11 cellular contexts compared by ENCODE assay signal in genomic region chr4:154406022-154406835, GRCh38.
DNase-seq lines count a peak whose midpoint lies in the region; ATAC-seq and TF ChIP-seq lines count a peak whose summit lies in the region.
"Had no signal": no experiment of that assay in that cellular context is flagged by ENCODE, and none has a peak within 500 bp of the region (broad histone marks: within the 10 kb centered on the region; RNA-seq: fewer than 3 reads in every experiment).

No MANE protein-coding gene starts in this region.

- TF ChIP-seq CTCF in osteoblast (IDR thresholded peaks at IDR 0.05; ENCODE audit: extremely low read depth, low read depth, low read length), result no peak
- no peak for TF ChIP-seq CTCF in CD14-positive monocyte (IDR thresholded peaks at IDR 0.05)

- no peaks in the 10 kb centered on the region for H3K79me2 ChIP-seq in osteoblast (ENCODE audit: insufficient read depth, low read length)

- intact Hi-C loops in naive thymus-derived CD4-positive, alpha-beta T cell (cut with micrococcal nuclease), result no loop called here
- intact Hi-C loops in CD14-positive monocyte (cut with micrococcal nuclease), result no loop called here

- no peak for DNase-seq in naive thymus-derived CD4-positive, alpha-beta T cell
- no peak for DNase-seq in osteoblast (ENCODE audit: insufficient read length, low spot score, missing footprints)
- DNase-seq in COR-L47 (lab: John Stamatoyannopoulos, UW), result no peak
- DNase-seq in CD14-positive monocyte (ENCODE audit: low spot score), result no peak
- DNase-seq in stimulated activated effector memory CD8-positive, alpha-beta T cell treated with anti-CD3 and anti-CD28 coated beads, Interleukin-12 subunit alpha, Interleukin-12 subunit beta, amount 100 ng/mL, for 72 hours (ENCODE audit: low spot score in 2 of 2), result no peak
- DNase-seq: activated naive CD4-positive, alpha-beta T cell treated with anti-CD3 and anti-CD28 coated beads for 36 hours had no signal

- H3K4me2 ChIP-seq in osteoblast (ENCODE audit: insufficient read depth, low read length), result no peak overlapping the region
- H3K4me2 ChIP-seq: GM23338 had no signal

- CTCF ChIA-PET in naive thymus-derived CD4-positive, alpha-beta T cell (lab: Charles Lee), result no interaction called here

- POLR2A ChIA-PET in naive thymus-derived CD4-positive, alpha-beta T cell (lab: Charles Lee), result no interaction called here

- H3K27me3 ChIP-seq in naive thymus-derived CD4-positive, alpha-beta T cell (ENCODE audit: control insufficient read depth in 2 of 2, insufficient read depth in 2 of 2, low read length in 2 of 2), result no peaks in the 10 kb centered on the region
- H3K27me3 ChIP-seq in osteoblast (ENCODE audit: insufficient read depth, low read length), result no peaks in the 10 kb centered on the region

- H3K4me1 ChIP-seq in naive thymus-derived CD4-positive, alpha-beta T cell (ENCODE audit: control insufficient read depth in 2 of 2, insufficient read depth in 2 of 2, low read length in 2 of 2), result no peaks in the 10 kb centered on the region
- no peaks in the 10 kb centered on the region for H3K4me1 ChIP-seq in osteoblast (ENCODE audit: insufficient read depth, low read length)

- peaks cover 0 to 7% (median 7%) of the 10 kb centered on the region in 7 donors for H3K4me1 Mint-ChIP-seq in naive thymus-derived CD4-positive, alpha-beta T cell
- H3K4me1 Mint-ChIP-seq in CD14-positive monocyte, result no peaks in the 10 kb centered on the region
- H3K4me1 Mint-ChIP-seq in stimulated activated effector memory CD8-positive, alpha-beta T cell treated with anti-CD3 and anti-CD28 coated beads, Interleukin-12 subunit alpha, Interleukin-12 subunit beta, amount 100 ng/mL, for 72 hours, result no peaks in the 10 kb centered on the region

- H3K4me3 Mint-ChIP-seq in naive thymus-derived CD4-positive, alpha-beta T cell, result peak overlapping the region in 1 of 10 donors; percentile 5
- H3K4me3 Mint-ChIP-seq in CD14-positive monocyte, result no peak overlapping the region
- no peak overlapping the region for H3K4me3 Mint-ChIP-seq in stimulated activated effector memory CD8-positive, alpha-beta T cell treated with anti-CD3 and anti-CD28 coated beads, Interleukin-12 subunit alpha, Interleukin-12 subunit beta, amount 100 ng/mL, for 72 hours
- H3K4me3 Mint-ChIP-seq: activated naive CD4-positive, alpha-beta T cell treated with anti-CD3 and anti-CD28 coated beads for 36 hours; dendritic cell treated with granulocyte-macrophage colony-stimulating factor and Interleukin-4, amounts not matched to agents 40 ng/mL and 50 ng/mL, for 4 days; GM23338 had no signal

- peak; percentile 85 for ATAC-seq in GM18907 (IDR thresholded peaks at IDR 0.05; ENCODE audit: unreplicated experiment)
- ATAC-seq in HG02588 (IDR thresholded peaks at IDR 0.05; ENCODE audit: unreplicated experiment), result peak; percentile 97
- ATAC-seq in HG03565 (IDR thresholded peaks at IDR 0.05; ENCODE audit: unreplicated experiment), result peak; percentile 99
- ATAC-seq in naive thymus-derived CD4-positive, alpha-beta T cell, result peak; percentile 40
- no peak for ATAC-seq in stimulated activated effector memory CD8-positive, alpha-beta T cell treated with anti-CD3 and anti-CD28 coated beads, Interleukin-12 subunit alpha, Interleukin-12 subunit beta, amount 100 ng/mL, for 72 hours
- ATAC-seq: GM23338 had no signal

- H4K20me1 ChIP-seq in osteoblast (ENCODE audit: insufficient read depth, low read length), result no peaks in the 10 kb centered on the region

- H3K36me3 ChIP-seq in naive thymus-derived CD4-positive, alpha-beta T cell (ENCODE audit: control insufficient read depth in 2 of 3, insufficient read depth in 3 of 3, low read length in 3 of 3), result no peaks in the 10 kb centered on the region
- no peaks in the 10 kb centered on the region for H3K36me3 ChIP-seq in osteoblast (ENCODE audit: insufficient read depth, low read length)

- no peak overlapping the region for H3K27ac ChIP-seq in naive thymus-derived CD4-positive, alpha-beta T cell (ENCODE audit: low read depth, low read length)
- no peak overlapping the region for H3K27ac ChIP-seq in osteoblast (ENCODE audit: low read depth, low read length)

- H3K27me3 Mint-ChIP-seq in naive thymus-derived CD4-positive, alpha-beta T cell, result peaks cover 9 to 35% (median 27%) of the 10 kb centered on the region in 5 donors
- peaks cover 0 to 7% (median 4%) of the 10 kb centered on the region in 3 donors for H3K27me3 Mint-ChIP-seq in CD14-positive monocyte (ENCODE audit: low read depth in 3 of 3)

- no peak overlapping the region for H3K27ac Mint-ChIP-seq in naive thymus-derived CD4-positive, alpha-beta T cell
- H3K27ac Mint-ChIP-seq in CD14-positive monocyte, result no peak overlapping the region
- no peak overlapping the region for H3K27ac Mint-ChIP-seq in stimulated activated effector memory CD8-positive, alpha-beta T cell treated with anti-CD3 and anti-CD28 coated beads, Interleukin-12 subunit alpha, Interleukin-12 subunit beta, amount 100 ng/mL, for 72 hours
- H3K27ac Mint-ChIP-seq: activated naive CD4-positive, alpha-beta T cell treated with anti-CD3 and anti-CD28 coated beads for 36 hours; dendritic cell treated with granulocyte-macrophage colony-stimulating factor and Interleukin-4, amounts not matched to agents 40 ng/mL and 50 ng/mL, for 4 days; GM23338 had no signal

- no peak overlapping the region for H2AFZ ChIP-seq in osteoblast (ENCODE audit: low read length)
- H2AFZ ChIP-seq: GM23338 had no signal

- H3K9me3 ChIP-seq in naive thymus-derived CD4-positive, alpha-beta T cell (ENCODE audit: control insufficient read depth in 2 of 3, low read length in 3 of 3), result no peaks in the 10 kb centered on the region
- H3K9me3 ChIP-seq in osteoblast (ENCODE audit: low read depth, low read length), result no peaks in the 10 kb centered on the region

- H3K9me3 Mint-ChIP-seq in naive thymus-derived CD4-positive, alpha-beta T cell, result peaks cover 0 to 17% (median 10%) of the 10 kb centered on the region in 11 donors
- peaks cover 0 to 4% (median 2%) of the 10 kb centered on the region in 7 donors for H3K9me3 Mint-ChIP-seq in CD14-positive monocyte
- H3K9me3 Mint-ChIP-seq in stimulated activated effector memory CD8-positive, alpha-beta T cell treated with anti-CD3 and anti-CD28 coated beads, Interleukin-12 subunit alpha, Interleukin-12 subunit beta, amount 100 ng/mL, for 72 hours, result peaks cover 3% of the 10 kb centered on the region
- H3K9me3 Mint-ChIP-seq: GM23338 had no signal

- H3K4me3 ChIP-seq in naive thymus-derived CD4-positive, alpha-beta T cell (ENCODE audit: low read length), result no peak overlapping the region
- H3K4me3 ChIP-seq in osteoblast (ENCODE audit: insufficient read depth, low read length), result no peak overlapping the region
- H3K4me3 ChIP-seq: GM23338 had no signal

- H3K36me3 Mint-ChIP-seq in naive thymus-derived CD4-positive, alpha-beta T cell, result peaks cover 0 to 4% (median 0%) of the 10 kb centered on the region in 5 donors
- no peaks in the 10 kb centered on the region for H3K36me3 Mint-ChIP-seq in CD14-positive monocyte
- no peaks in the 10 kb centered on the region for H3K36me3 Mint-ChIP-seq in stimulated activated effector memory CD8-positive, alpha-beta T cell treated with anti-CD3 and anti-CD28 coated beads, Interleukin-12 subunit alpha, Interleukin-12 subunit beta, amount 100 ng/mL, for 72 hours
